Comparison of ENCODE assay signal across 8 cellular contexts in genomic region chr18:77899972-77900754, GRCh38.
DNase-seq lines count a peak whose midpoint lies in the region; ATAC-seq and TF ChIP-seq lines count a peak whose summit lies in the region.

No MANE protein-coding gene starts in this region.

- TF ChIP-seq EP300 in upper lobe of left lung (IDR thresholded peaks at IDR 0.05), result no peak

- no peaks in the 10 kb centered on the region for H3K9me3 ChIP-seq in upper lobe of left lung

- no peaks in the 10 kb centered on the region for H3K9me3 Mint-ChIP-seq in osteocyte (ENCODE audit: unreplicated experiment)

- no peaks in the 10 kb centered on the region for H3K79me2 ChIP-seq in ACC112 (ENCODE audit: control insufficient read depth, insufficient read depth, low read length, unreplicated experiment)

- no peak overlapping the region for H2AFZ ChIP-seq in ACC112 (ENCODE audit: low read length, unreplicated experiment)

- peaks cover 3% of the 10 kb centered on the region for H3K4me1 Mint-ChIP-seq in osteocyte (ENCODE audit: unreplicated experiment)

- H3K4me3 Mint-ChIP-seq in osteocyte (ENCODE audit: unreplicated experiment), result peak overlapping the region; percentile 29

- H3K36me3 ChIP-seq in ACC112 (ENCODE audit: insufficient read depth, low read length) (no peaks in the 10 kb centered on the region), upper lobe of left lung (no peaks in the 10 kb centered on the region)

- TF ChIP-seq POLR2A in upper lobe of left lung (IDR thresholded peaks at IDR 0.05), result no peak

- H3K4me1 ChIP-seq in ACC112 (ENCODE audit: control insufficient read depth, insufficient read depth, low read length, unreplicated experiment) (no peaks in the 10 kb centered on the region), upper lobe of left lung (peaks cover 0 to 10% (median 6%) of the 10 kb centered on the region in 4 donors)

- WGBS in upper lobe of left lung, 2 donors, result 12 to 23% methylated on average over 12 to 26 of the region's 64 CpGs

- peak; percentile 98 for ATAC-seq in GM18858 (IDR thresholded peaks at IDR 0.05; ENCODE audit: unreplicated experiment)
- ATAC-seq in HG03045 (IDR thresholded peaks at IDR 0.05; ENCODE audit: unreplicated experiment), result peak; percentile 97
- peak; percentile 69 to 95 for ATAC-seq in upper lobe of left lung (ENCODE audit: low FRiP score in 2 of 2)

- no peaks in the 10 kb centered on the region; the same call in 1 of the 2 replicates for H3K27me3 ChIP-seq in ACC112 (ENCODE audit: insufficient read depth, low read length)
- H3K27me3 ChIP-seq in upper lobe of left lung, result no peaks in the 10 kb centered on the region

- no peak overlapping the region for H3K27ac ChIP-seq in ACC112 (ENCODE audit: low read depth, low read length)
- H3K27ac ChIP-seq in upper lobe of left lung, result no peak overlapping the region

- no peaks in the 10 kb centered on the region for H3K36me3 Mint-ChIP-seq in osteocyte (ENCODE audit: unreplicated experiment)

- H3K4me3 ChIP-seq in ACC112 (ENCODE audit: low read depth, low read length) (peak overlapping the region; percentile 33; the same call in 1 of the 2 replicates), foreskin fibroblast (ENCODE audit: low read depth in 1 of 2, low read length in 2 of 2) (no peak overlapping the region), upper lobe of left lung (peak overlapping the region in 3 of 4 donors; percentile 19 to 38 (median 37))

- TF ChIP-seq CTCF in foreskin fibroblast (IDR thresholded peaks at IDR 0.05; ENCODE audit: low read depth, low read length) (peak; percentile 47), osteocyte (IDR thresholded peaks at IDR 0.05) (peak; percentile 69), upper lobe of left lung (IDR thresholded peaks at IDR 0.05) (peak; percentile 83 to 96 (median 92))

- no peak overlapping the region for H3K27ac Mint-ChIP-seq in osteocyte (ENCODE audit: unreplicated experiment)

- DNase-seq in NCI-H510A (lab: John Stamatoyannopoulos, UW), result peak; percentile 74
- DNase-seq in activated T-cell treated with anti-CD3 and anti-CD28 coated beads, Interleukin-2, amount 50 U/mL, for 1 hour, result peak; percentile 66
- peak; percentile 1 to 10 for DNase-seq in foreskin fibroblast
- no peak for DNase-seq in osteocyte (ENCODE audit: extremely low spot score, unreplicated experiment)
- peak; percentile 31 to 92 for DNase-seq in upper lobe of left lung

- H3K27me3 Mint-ChIP-seq in osteocyte (ENCODE audit: unreplicated experiment), result no peaks in the 10 kb centered on the region

Comparison
In these comparisons a context has a peak if more than half of its experiments do, and no peak if none do; other contexts are left out.
1. H3K4me3 ChIP-seq: peak in ACC112 (single experiment) and upper lobe of left lung (3 of 4); none in foreskin fibroblast (0 of 2).
2. Peak in every context shown above with its lines, with median percentiles within 50 percentile points of each other: ATAC-seq and CTCF ChIP-seq.